Comparison of ENCODE assay signal across 1 cellular context in the genomic region with DNA sequence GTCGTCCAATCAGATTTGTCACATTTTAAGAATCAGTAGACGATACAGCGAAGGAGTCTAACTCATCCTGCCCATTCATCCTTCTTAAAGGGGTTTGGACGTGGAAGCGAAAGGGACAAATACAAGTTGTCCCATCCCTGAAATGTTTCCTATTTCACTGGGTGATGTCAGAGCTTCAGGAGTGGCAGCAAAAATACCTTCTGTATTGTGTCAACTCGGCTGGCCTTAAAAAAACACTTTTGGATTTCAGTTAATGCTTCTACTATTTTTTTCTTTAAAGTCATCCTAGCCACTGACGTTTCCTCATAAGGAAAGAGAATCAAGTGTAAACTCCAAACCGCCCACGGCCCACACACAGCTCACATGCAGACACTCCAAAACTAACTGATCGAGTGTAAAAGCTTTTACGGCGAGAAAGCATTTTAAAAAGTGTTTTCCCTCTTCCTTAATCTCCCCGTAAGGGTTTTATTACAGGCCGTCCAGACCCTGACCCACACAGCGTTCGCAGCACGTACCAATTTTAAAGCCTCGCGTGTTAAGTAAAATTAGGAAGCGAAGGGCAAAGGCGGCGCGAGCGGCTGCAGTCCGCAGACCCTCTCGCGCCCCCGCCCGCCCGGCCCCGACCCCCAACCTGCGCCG.
TF ChIP-seq lines count a peak whose summit lies in the region.

No MANE protein-coding gene starts in this region.

TF ChIP-seq in HepG2, 621 proteins besides CTCF, POLR2A, EP300 and RAD21 (continued from another document and continues in another):
- TF ChIP-seq, protein P1, sequence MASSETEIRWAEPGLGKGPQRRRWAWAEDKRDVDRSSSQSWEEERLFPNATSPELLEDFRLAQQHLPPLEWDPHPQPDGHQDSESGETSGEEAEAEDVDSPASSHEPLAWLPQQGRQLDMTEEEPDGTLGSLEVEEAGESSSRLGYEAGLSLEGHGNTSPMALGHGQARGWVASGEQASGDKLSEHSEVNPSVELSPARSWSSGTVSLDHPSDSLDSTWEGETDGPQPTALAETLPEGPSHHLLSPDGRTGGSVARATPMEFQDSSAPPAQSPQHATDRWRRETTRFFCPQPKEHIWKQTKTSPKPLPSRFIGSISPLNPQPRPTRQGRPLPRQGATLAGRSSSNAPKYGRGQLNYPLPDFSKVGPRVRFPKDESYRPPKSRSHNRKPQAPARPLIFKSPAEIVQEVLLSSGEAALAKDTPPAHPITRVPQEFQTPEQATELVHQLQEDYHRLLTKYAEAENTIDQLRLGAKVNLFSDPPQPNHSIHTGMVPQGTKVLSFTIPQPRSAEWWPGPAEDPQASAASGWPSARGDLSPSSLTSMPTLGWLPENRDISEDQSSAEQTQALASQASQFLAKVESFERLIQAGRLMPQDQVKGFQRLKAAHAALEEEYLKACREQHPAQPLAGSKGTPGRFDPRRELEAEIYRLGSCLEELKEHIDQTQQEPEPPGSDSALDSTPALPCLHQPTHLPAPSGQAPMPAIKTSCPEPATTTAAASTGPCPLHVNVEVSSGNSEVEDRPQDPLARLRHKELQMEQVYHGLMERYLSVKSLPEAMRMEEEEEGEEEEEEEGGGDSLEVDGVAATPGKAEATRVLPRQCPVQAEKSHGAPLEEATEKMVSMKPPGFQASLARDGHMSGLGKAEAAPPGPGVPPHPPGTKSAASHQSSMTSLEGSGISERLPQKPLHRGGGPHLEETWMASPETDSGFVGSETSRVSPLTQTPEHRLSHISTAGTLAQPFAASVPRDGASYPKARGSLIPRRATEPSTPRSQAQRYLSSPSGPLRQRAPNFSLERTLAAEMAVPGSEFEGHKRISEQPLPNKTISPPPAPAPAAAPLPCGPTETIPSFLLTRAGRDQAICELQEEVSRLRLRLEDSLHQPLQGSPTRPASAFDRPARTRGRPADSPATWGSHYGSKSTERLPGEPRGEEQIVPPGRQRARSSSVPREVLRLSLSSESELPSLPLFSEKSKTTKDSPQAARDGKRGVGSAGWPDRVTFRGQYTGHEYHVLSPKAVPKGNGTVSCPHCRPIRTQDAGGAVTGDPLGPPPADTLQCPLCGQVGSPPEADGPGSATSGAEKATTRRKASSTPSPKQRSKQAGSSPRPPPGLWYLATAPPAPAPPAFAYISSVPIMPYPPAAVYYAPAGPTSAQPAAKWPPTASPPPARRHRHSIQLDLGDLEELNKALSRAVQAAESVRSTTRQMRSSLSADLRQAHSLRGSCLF (CRISPR knock-in tag; IDR thresholded peaks at IDR 0.05; ENCODE audit: borderline replicate concordance): no peak
- 0 out of 2 replicates have a peak, but pooled peaks have one; percentile 51 for TF ChIP-seq NFATC3 (CRISPR knock-in tag; IDR thresholded peaks at IDR 0.05)
- TF ChIP-seq, protein P2, sequence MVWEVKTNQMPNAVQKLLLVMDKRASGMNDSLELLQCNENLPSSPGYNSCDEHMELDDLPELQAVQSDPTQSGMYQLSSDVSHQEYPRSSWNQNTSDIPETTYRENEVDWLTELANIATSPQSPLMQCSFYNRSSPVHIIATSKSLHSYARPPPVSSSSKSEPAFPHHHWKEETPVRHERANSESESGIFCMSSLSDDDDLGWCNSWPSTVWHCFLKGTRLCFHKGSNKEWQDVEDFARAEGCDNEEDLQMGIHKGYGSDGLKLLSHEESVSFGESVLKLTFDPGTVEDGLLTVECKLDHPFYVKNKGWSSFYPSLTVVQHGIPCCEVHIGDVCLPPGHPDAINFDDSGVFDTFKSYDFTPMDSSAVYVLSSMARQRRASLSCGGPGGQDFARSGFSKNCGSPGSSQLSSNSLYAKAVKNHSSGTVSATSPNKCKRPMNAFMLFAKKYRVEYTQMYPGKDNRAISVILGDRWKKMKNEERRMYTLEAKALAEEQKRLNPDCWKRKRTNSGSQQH (CRISPR knock-in tag; IDR thresholded peaks at IDR 0.05; ENCODE audit: low read depth): no peak; the same call in 1 of the 2 replicates
- TF ChIP-seq SOX5 (CRISPR knock-in tag; IDR thresholded peaks at IDR 0.05; ENCODE audit: borderline replicate concordance): no peak
- TF ChIP-seq ZNF816 (CRISPR knock-in tag; IDR thresholded peaks at IDR 0.05; ENCODE audit: borderline replicate concordance): peak; percentile 83; the same call in 1 of the 2 replicates
- no peak for TF ChIP-seq ZNF550 (CRISPR knock-in tag; IDR thresholded peaks at IDR 0.05; ENCODE audit: borderline replicate concordance)
- no peak for TF ChIP-seq SUZ12 (IDR thresholded peaks at IDR 0.05; ENCODE audit: low read depth, low read length)
- no peak for TF ChIP-seq ZNF124 (CRISPR knock-in tag; IDR thresholded peaks at IDR 0.05)
- no peak for TF ChIP-seq DR1 (CRISPR knock-in tag; IDR thresholded peaks at IDR 0.05)
- TF ChIP-seq TBX3 (IDR thresholded peaks at IDR 0.05; ENCODE audit: borderline replicate concordance): no peak
- no peak for TF ChIP-seq NCOA5 (CRISPR knock-in tag; IDR thresholded peaks at IDR 0.05)
- TF ChIP-seq TBL1XR1 (IDR thresholded peaks at IDR 0.05; ENCODE audit: borderline replicate concordance, low read length, partially characterized antibody): no peak
- no peak for TF ChIP-seq ATAD3A (CRISPR knock-in tag; IDR thresholded peaks at IDR 0.05)
- peak; percentile 65 for TF ChIP-seq TEAD3 (CRISPR knock-in tag; optimal IDR thresholded peaks at IDR 0.05; ENCODE audit: borderline replicate concordance)
- no peak; the same call in 1 of the 2 replicates for TF ChIP-seq PHF21A (CRISPR knock-in tag; IDR thresholded peaks at IDR 0.05)
- peak; percentile 21; the same call in 1 of the 2 replicates for TF ChIP-seq HDAC2 (CRISPR knock-in tag; IDR thresholded peaks at IDR 0.05)
- TF ChIP-seq ZNF747 (CRISPR knock-in tag; IDR thresholded peaks at IDR 0.05; ENCODE audit: borderline replicate concordance): no peak; the same call in 1 of the 2 replicates
- TF ChIP-seq, protein P3, sequence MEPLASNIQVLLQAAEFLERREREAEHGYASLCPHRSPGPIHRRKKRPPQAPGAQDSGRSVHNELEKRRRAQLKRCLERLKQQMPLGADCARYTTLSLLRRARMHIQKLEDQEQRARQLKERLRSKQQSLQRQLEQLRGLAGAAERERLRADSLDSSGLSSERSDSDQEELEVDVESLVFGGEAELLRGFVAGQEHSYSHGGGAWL (CRISPR knock-in tag; IDR thresholded peaks at IDR 0.05): no peak
- no peak for TF ChIP-seq YY1 (IDR thresholded peaks at IDR 0.05; ENCODE audit: insufficient read depth, insufficient replicate concordance, low read depth, low read length)
- no peak for TF ChIP-seq ZNF10 (CRISPR knock-in tag; IDR thresholded peaks at IDR 0.05; ENCODE audit: borderline replicate concordance, low read depth)
- TF ChIP-seq ISL2 (CRISPR knock-in tag; IDR thresholded peaks at IDR 0.05): no peak
- TF ChIP-seq PAX8 (CRISPR knock-in tag; IDR thresholded peaks at IDR 0.05; ENCODE audit: borderline replicate concordance): 0 out of 2 replicates have a peak, but pooled peaks have one; percentile 21
- no peak for TF ChIP-seq ZNF773 (CRISPR knock-in tag; IDR thresholded peaks at IDR 0.05; ENCODE audit: borderline replicate concordance)
- TF ChIP-seq, protein P4, sequence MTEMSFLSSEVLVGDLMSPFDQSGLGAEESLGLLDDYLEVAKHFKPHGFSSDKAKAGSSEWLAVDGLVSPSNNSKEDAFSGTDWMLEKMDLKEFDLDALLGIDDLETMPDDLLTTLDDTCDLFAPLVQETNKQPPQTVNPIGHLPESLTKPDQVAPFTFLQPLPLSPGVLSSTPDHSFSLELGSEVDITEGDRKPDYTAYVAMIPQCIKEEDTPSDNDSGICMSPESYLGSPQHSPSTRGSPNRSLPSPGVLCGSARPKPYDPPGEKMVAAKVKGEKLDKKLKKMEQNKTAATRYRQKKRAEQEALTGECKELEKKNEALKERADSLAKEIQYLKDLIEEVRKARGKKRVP (CRISPR knock-in tag; IDR thresholded peaks at IDR 0.05): no peak
- TF ChIP-seq, protein P5, sequence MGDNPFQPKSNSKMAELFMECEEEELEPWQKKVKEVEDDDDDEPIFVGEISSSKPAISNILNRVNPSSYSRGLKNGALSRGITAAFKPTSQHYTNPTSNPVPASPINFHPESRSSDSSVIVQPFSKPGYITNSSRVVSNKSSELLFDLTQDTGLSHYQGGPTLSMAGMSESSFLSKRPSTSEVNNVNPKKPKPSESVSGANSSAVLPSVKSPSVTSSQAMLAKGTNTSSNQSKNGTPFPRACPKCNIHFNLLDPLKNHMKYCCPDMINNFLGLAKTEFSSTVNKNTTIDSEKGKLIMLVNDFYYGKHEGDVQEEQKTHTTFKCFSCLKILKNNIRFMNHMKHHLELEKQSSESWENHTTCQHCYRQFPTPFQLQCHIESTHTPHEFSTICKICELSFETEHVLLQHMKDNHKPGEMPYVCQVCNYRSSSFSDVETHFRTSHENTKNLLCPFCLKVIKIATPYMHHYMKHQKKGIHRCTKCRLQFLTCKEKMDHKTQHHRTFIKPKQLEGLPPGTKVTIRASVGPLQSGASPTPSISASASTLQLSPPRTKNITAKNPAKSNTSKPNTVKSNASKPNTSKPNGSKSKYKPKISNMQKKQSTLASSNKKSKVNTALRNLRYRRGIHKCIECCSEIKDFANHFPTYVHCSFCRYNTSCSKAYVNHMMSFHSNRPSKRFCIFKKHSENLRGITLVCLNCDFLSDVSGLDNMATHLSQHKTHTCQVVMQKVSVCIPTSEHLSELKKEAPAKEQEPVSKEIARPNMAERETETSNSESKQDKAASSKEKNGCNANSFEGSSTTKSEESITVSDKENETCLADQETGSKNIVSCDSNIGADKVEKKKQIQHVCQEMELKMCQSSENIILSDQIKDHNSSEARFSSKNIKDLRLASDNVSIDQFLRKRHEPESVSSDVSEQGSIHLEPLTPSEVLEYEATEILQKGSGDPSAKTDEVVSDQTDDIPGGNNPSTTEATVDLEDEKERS (CRISPR knock-in tag; IDR thresholded peaks at IDR 0.05): no peak
- no peak for TF ChIP-seq RARA (CRISPR knock-in tag; IDR thresholded peaks at IDR 0.05)
- no peak for TF ChIP-seq NFYB (CRISPR knock-in tag; IDR thresholded peaks at IDR 0.05)
- TF ChIP-seq, protein P6, sequence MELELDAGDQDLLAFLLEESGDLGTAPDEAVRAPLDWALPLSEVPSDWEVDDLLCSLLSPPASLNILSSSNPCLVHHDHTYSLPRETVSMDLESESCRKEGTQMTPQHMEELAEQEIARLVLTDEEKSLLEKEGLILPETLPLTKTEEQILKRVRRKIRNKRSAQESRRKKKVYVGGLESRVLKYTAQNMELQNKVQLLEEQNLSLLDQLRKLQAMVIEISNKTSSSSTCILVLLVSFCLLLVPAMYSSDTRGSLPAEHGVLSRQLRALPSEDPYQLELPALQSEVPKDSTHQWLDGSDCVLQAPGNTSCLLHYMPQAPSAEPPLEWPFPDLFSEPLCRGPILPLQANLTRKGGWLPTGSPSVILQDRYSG (CRISPR knock-in tag; IDR thresholded peaks at IDR 0.05): no peak
- TF ChIP-seq REXO4 (CRISPR knock-in tag; IDR thresholded peaks at IDR 0.05; ENCODE audit: borderline replicate concordance): no peak
- no peak for TF ChIP-seq ARNTL (CRISPR knock-in tag; IDR thresholded peaks at IDR 0.05)
- no peak for TF ChIP-seq ELF1 (CRISPR knock-in tag; IDR thresholded peaks at IDR 0.05)
- TF ChIP-seq ARNT2 (CRISPR knock-in tag; IDR thresholded peaks at IDR 0.05; ENCODE audit: low read depth): 0 out of 2 replicates have a peak, but pooled peaks have one; percentile 39
- TF ChIP-seq JDP2 (CRISPR knock-in tag; IDR thresholded peaks at IDR 0.05; ENCODE audit: borderline replicate concordance): no peak
- no peak for TF ChIP-seq ZNF629 (CRISPR knock-in tag; conservative IDR thresholded peaks at IDR 0.05)
- TF ChIP-seq ZNF879 (CRISPR knock-in tag; IDR thresholded peaks at IDR 0.05): no peak
- no peak for TF ChIP-seq MED13 (CRISPR knock-in tag; IDR thresholded peaks at IDR 0.05)
- TF ChIP-seq ZNF143 (CRISPR knock-in tag; IDR thresholded peaks at IDR 0.05): no peak
- TF ChIP-seq, protein P7, sequence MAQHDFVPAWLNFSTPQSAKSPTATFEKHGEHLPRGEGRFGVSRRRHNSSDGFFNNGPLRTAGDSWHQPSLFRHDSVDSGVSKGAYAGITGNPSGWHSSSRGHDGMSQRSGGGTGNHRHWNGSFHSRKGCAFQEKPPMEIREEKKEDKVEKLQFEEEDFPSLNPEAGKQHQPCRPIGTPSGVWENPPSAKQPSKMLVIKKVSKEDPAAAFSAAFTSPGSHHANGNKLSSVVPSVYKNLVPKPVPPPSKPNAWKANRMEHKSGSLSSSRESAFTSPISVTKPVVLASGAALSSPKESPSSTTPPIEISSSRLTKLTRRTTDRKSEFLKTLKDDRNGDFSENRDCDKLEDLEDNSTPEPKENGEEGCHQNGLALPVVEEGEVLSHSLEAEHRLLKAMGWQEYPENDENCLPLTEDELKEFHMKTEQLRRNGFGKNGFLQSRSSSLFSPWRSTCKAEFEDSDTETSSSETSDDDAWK (CRISPR knock-in tag; IDR thresholded peaks at IDR 0.05): no peak
- no peak for TF ChIP-seq ZNF709 (CRISPR knock-in tag; IDR thresholded peaks at IDR 0.05)
- TF ChIP-seq, protein P8, sequence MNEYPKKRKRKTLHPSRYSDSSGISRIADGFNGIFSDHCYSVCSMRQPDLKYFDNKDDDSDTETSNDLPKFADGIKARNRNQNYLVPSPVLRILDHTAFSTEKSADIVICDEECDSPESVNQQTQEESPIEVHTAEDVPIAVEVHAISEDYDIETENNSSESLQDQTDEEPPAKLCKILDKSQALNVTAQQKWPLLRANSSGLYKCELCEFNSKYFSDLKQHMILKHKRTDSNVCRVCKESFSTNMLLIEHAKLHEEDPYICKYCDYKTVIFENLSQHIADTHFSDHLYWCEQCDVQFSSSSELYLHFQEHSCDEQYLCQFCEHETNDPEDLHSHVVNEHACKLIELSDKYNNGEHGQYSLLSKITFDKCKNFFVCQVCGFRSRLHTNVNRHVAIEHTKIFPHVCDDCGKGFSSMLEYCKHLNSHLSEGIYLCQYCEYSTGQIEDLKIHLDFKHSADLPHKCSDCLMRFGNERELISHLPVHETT (CRISPR knock-in tag; conservative IDR thresholded peaks at IDR 0.05): no peak
- no peak for TF ChIP-seq EZH2 (conservative IDR thresholded peaks at IDR 0.05; ENCODE audit: low read depth, low read length)
- no peak for TF ChIP-seq NFYC (CRISPR knock-in tag; IDR thresholded peaks at IDR 0.05)
- TF ChIP-seq, protein P9, sequence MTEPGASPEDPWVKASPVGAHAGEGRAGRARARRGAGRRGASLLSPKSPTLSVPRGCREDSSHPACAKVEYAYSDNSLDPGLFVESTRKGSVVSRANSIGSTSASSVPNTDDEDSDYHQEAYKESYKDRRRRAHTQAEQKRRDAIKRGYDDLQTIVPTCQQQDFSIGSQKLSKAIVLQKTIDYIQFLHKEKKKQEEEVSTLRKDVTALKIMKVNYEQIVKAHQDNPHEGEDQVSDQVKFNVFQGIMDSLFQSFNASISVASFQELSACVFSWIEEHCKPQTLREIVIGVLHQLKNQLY (CRISPR knock-in tag; IDR thresholded peaks at IDR 0.05): 0 out of 2 replicates have a peak, but pooled peaks have one; percentile 12
- 0 out of 2 replicates have a peak, but pooled peaks have one; percentile 4 for TF ChIP-seq NR2C2 (CRISPR knock-in tag; IDR thresholded peaks at IDR 0.05; ENCODE audit: borderline replicate concordance)
- no peak for TF ChIP-seq AHR (CRISPR knock-in tag; IDR thresholded peaks at IDR 0.05)
- TF ChIP-seq CHD2 (IDR thresholded peaks at IDR 0.05; ENCODE audit: low read depth, low read length): no peak
- TF ChIP-seq ZNF333 (CRISPR knock-in tag; IDR thresholded peaks at IDR 0.05; ENCODE audit: borderline replicate concordance): no peak
- no peak for TF ChIP-seq KMT2A (CRISPR knock-in tag; IDR thresholded peaks at IDR 0.05)
- no peak for TF ChIP-seq CENPT (CRISPR knock-in tag; IDR thresholded peaks at IDR 0.05; ENCODE audit: low read depth)
- TF ChIP-seq, protein P10, sequence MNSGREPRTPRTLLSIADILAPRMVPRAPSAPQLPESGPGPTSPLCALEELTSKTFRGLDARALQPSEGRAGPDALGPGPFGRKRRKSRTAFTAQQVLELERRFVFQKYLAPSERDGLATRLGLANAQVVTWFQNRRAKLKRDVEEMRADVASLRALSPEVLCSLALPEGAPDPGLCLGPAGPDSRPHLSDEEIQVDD (CRISPR knock-in tag; IDR thresholded peaks at IDR 0.05; ENCODE audit: borderline replicate concordance): no peak
- TF ChIP-seq GTF2F1 (IDR thresholded peaks at IDR 0.05; ENCODE audit: low read length): no peak
- TF ChIP-seq ZNF496 (CRISPR knock-in tag; IDR thresholded peaks at IDR 0.05; ENCODE audit: insufficient replicate concordance): no peak
- no peak for TF ChIP-seq MLLT10 (CRISPR knock-in tag; IDR thresholded peaks at IDR 0.05)
